In the genomic region with DNA sequence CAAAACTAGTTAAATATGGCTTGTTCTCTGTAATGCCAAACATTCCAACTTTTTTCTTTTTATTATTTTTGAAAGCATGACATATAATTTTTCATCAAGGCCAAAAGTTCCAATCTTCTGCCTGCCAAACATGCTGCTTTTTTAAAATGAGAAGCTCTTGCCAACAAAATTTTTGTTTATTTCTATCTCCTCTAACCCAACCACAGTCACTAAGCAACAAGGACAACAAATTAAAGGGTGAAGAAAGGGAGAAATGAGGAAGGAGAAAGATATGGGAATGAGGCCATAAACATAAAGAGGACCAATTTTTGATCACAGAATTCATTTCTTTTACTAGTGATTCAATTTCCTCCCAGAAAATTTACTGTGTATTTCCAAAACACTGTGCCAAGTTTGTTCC, we compare ENCODE assay signal across 19 cellular contexts.
DNase-seq lines count a peak whose midpoint lies in the region; ATAC-seq, FAIRE-seq and TF ChIP-seq lines count a peak whose summit lies in the region.
"Had no signal": no experiment of that assay in that cellular context is flagged by ENCODE, and none has a peak within 500 bp of the region (broad histone marks: within the 10 kb centered on the region; RNA-seq: fewer than 3 reads in every experiment).

No MANE protein-coding gene starts in this region.

- no peak for TF ChIP-seq POLR2A in upper lobe of left lung (IDR thresholded peaks at IDR 0.05)

- intact Hi-C loops in pancreas (cut with DNase I) (no loop called here), aorta (cut with DNase I) (no loop called here)

- TF ChIP-seq CTCF in fibroblast of pulmonary artery (IDR thresholded peaks at IDR 0.05; ENCODE audit: low read length, missing control alignments) (no peak), pancreas (IDR thresholded peaks at IDR 0.05) (no peak), upper lobe of left lung (IDR thresholded peaks at IDR 0.05) (no peak)

- FAIRE-seq in pancreas (lab: Jason Lieb, UNC), result peak; percentile 92
- FAIRE-seq: GM12891 had no signal

- H3K4me1 ChIP-seq in pancreas, result no peaks in the 10 kb centered on the region
- H3K4me1 ChIP-seq in aorta (ENCODE audit: control insufficient read depth in 1 of 2, insufficient read depth in 2 of 2, low read length in 2 of 2), result no peaks in the 10 kb centered on the region
- no peaks in the 10 kb centered on the region for H3K4me1 ChIP-seq in upper lobe of left lung
- H3K4me1 ChIP-seq: BLaER1 treated with 17β-estradiol and CSF1 and Interleukin-3, amounts not matched to agents 10 nM and 100 nM had no signal

- ATAC-seq in pancreas, result no peak
- ATAC-seq in aorta (ENCODE audit: low FRiP score), result peak; percentile 26
- ATAC-seq in upper lobe of left lung (ENCODE audit: low FRiP score in 2 of 2), result no peak
- ATAC-seq: GM23338, HCT116 had no signal

- H3K9me3 ChIP-seq in pancreas (no peaks in the 10 kb centered on the region), aorta (ENCODE audit: control insufficient read depth, low read length) (no peaks in the 10 kb centered on the region), upper lobe of left lung (peaks cover 0 to 4% (median 0%) of the 10 kb centered on the region in 4 donors)

- H3K4me3 ChIP-seq in fibroblast of pulmonary artery (replicated peaks; ENCODE audit: low read depth, low read length) (no peak overlapping the region), pancreas (no peak overlapping the region), aorta (ENCODE audit: low read length in 2 of 2) (no peak overlapping the region), upper lobe of left lung (no peak overlapping the region)
- H3K4me3 ChIP-seq: BLaER1 treated with 17β-estradiol and CSF1 and Interleukin-3, amounts not matched to agents 10 nM and 100 nM; GM23338 had no signal

- H3K36me3 ChIP-seq in pancreas (no peaks in the 10 kb centered on the region), aorta (ENCODE audit: control insufficient read depth in 1 of 2, insufficient read depth in 2 of 2, low read length in 1 of 2) (no peaks in the 10 kb centered on the region), upper lobe of left lung (no peaks in the 10 kb centered on the region)
- H3K36me3 ChIP-seq: BLaER1 treated with 17β-estradiol and CSF1 and Interleukin-3, amounts not matched to agents 10 nM and 100 nM had no signal

- TF ChIP-seq EP300 in upper lobe of left lung (IDR thresholded peaks at IDR 0.05), result no peak

- H3K27ac ChIP-seq in pancreas (no peak overlapping the region), aorta (ENCODE audit: low read depth in 1 of 2, low read length in 2 of 2) (no peak overlapping the region), upper lobe of left lung (peak overlapping the region in 1 of 4 donors; percentile 34)
- H3K27ac ChIP-seq: BLaER1 treated with 17β-estradiol and CSF1 and Interleukin-3, amounts not matched to agents 10 nM and 100 nM had no signal

- H3K27me3 ChIP-seq in pancreas, result peaks cover 0 to 5% (median 0%) of the 10 kb centered on the region in 4 donors
- no peaks in the 10 kb centered on the region for H3K27me3 ChIP-seq in aorta (ENCODE audit: control insufficient read depth in 1 of 2, insufficient read depth in 2 of 2, low read length in 1 of 2)
- H3K27me3 ChIP-seq in upper lobe of left lung, result no peaks in the 10 kb centered on the region

- DNase-seq in OCI-M1 (lab: John Stamatoyannopoulos, UW) (peak; percentile 1), fibroblast of pulmonary artery (ENCODE audit: low read depth) (peak; percentile 1), pancreas (no peak), aorta (no peak), NCI-H2029 treated with DMSO at 0.1 percent for 48 hours (lab: John Stamatoyannopoulos, UW) (no peak), upper lobe of left lung (no peak), NCI-H1417 treated with DMSO at 0.1 percent for 48 hours (lab: John Stamatoyannopoulos, UW) (no peak)
- DNase-seq: CD8-positive, alpha-beta memory T cell; Kasumi-1; MM.1S; NCI-H1092; NCI-H1694; NCI-H510A treated with DMSO at 0.1 percent for 48 hours; NCI-H774; SHP77 treated with DMSO at 0.1 percent for 48 hours had no signal

Comparison
In these comparisons a context has a peak if more than half of its experiments do, and no peak if none do; other contexts are left out.
1. DNase-seq: peak in OCI-M1 (single experiment) and fibroblast of pulmonary artery (single experiment); none in pancreas (0 of 6), aorta (0 of 2), NCI-H2029 treated with DMSO at 0.1 percent for 48 hours (single experiment), upper lobe of left lung (0 of 2) and NCI-H1417 treated with DMSO at 0.1 percent for 48 hours (single experiment).